ENCODE assay signal across 13 cellular contexts in the genomic region with DNA sequence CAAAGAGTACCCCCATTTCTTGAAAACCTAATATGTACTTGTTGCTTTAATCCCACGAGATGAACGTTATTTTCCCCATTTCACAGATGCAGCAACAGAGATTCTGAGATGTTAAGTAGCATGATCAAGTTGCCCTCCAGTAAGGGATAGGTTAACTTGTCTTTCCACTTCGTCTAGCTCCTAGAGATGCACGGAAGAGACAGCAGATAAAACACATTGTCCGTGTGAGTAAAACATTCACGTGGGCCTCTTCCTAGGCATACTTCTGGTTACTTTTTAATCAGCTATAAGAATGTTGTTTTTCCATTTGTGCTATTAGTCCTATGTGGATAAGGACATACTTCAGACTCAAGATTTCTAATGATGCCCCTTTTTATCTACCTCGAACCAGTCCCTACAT. TPM values are rescaled to one million over a fixed set of nuclear protein-coding genes. Genes with fewer than 3 reads are reported as not detected.
A peak's percentile ranks its signal among the peaks of the same experiment; 100 is the strongest.
DNase-seq lines count a peak whose midpoint lies in the region; ATAC-seq, FAIRE-seq and TF ChIP-seq lines count a peak whose summit lies in the region.
"Had no signal": no experiment of that assay in that cellular context is flagged by ENCODE, and none has a peak within 500 bp of the region (broad histone marks: within the 10 kb centered on the region; RNA-seq: fewer than 3 reads in every experiment).

No MANE protein-coding gene starts in this region.

- no peaks in the 10 kb centered on the region for H3K9me3 ChIP-seq in Caco-2

- DNase-seq in Caco-2, result peak; percentile 37 to 51
- no peak for DNase-seq in WTC11 (ENCODE audit: low spot score)
- DNase-seq in left kidney (ENCODE audit: low read depth, low spot score), result peak; percentile 57
- no peak for DNase-seq in GM19239 (ENCODE audit: insufficient read length, low spot score)
- DNase-seq in NCI-H1436 treated with DMSO at 0.1 percent for 48 hours (lab: John Stamatoyannopoulos, UW), result no peak
- DNase-seq in DMS79 (lab: John Stamatoyannopoulos, UW), result no peak
- DNase-seq in activated CD4-positive, alpha-beta T cell treated with anti-CD3 and anti-CD28 coated beads, Interleukin-2, amount 10 ng/mL, durations not matched to agents 24 days and 14 days, result no peak
- DNase-seq: activated naive CD8-positive, alpha-beta T cell treated with anti-CD3 and anti-CD28 coated beads, Interleukin-2, amount 10 ng/mL, durations not matched to agents 7 days and 5 days; NCI-H1105; OCI-M1 had no signal

- H3K27ac Mint-ChIP-seq in Caco-2 (ENCODE audit: unreplicated experiment) (peak overlapping the region; percentile 96), WTC11 (peak overlapping the region; percentile 100)
- no peak overlapping the region for H3K27ac Mint-ChIP-seq in activated CD4-positive, alpha-beta T cell treated with anti-CD3 and anti-CD28 coated beads, Interleukin-2, amount 10 ng/mL, durations not matched to agents 24 days and 14 days
- H3K27ac Mint-ChIP-seq: activated naive CD8-positive, alpha-beta T cell treated with anti-CD3 and anti-CD28 coated beads, Interleukin-2, amount 10 ng/mL, durations not matched to agents 7 days and 5 days had no signal

- intact Hi-C loops in Caco-2 (cut with micrococcal nuclease; ENCODE audit: unreplicated experiment), result loop anchor here (2.0 kb wide), 2 partner anchors 46 to 158 kb away; no protein-coding TSS in a partner anchor
- intact Hi-C loops in activated CD4-positive, alpha-beta T cell treated with anti-CD3 and anti-CD28 coated beads, Interleukin-2, amount 10 ng/mL, durations not matched to agents 24 days and 14 days (cut with micrococcal nuclease), result no loop called here

- no peaks in the 10 kb centered on the region for H3K27me3 Mint-ChIP-seq in Caco-2 (ENCODE audit: insufficient read depth, unreplicated experiment)
- H3K27me3 Mint-ChIP-seq in WTC11 (ENCODE audit: low read depth), result no peaks in the 10 kb centered on the region
- peaks cover 31% of the 10 kb centered on the region for H3K27me3 Mint-ChIP-seq in activated CD4-positive, alpha-beta T cell treated with anti-CD3 and anti-CD28 coated beads, Interleukin-2, amount 10 ng/mL, durations not matched to agents 24 days and 14 days

- H3K9me3 Mint-ChIP-seq in Caco-2 (ENCODE audit: unreplicated experiment), result no peaks in the 10 kb centered on the region
- H3K9me3 Mint-ChIP-seq in WTC11, result no peaks in the 10 kb centered on the region
- no peaks in the 10 kb centered on the region for H3K9me3 Mint-ChIP-seq in activated CD4-positive, alpha-beta T cell treated with anti-CD3 and anti-CD28 coated beads, Interleukin-2, amount 10 ng/mL, durations not matched to agents 24 days and 14 days
- H3K9me3 Mint-ChIP-seq: activated naive CD8-positive, alpha-beta T cell treated with anti-CD3 and anti-CD28 coated beads, Interleukin-2, amount 10 ng/mL, durations not matched to agents 7 days and 5 days had no signal

- H3K9ac ChIP-seq in rectal smooth muscle tissue (ENCODE audit: low read length), result no peak overlapping the region

- no peaks in the 10 kb centered on the region for H3K27me3 ChIP-seq in Caco-2 (replicated peaks; ENCODE audit: control insufficient read depth, insufficient read depth, low read length)
- no peaks in the 10 kb centered on the region for H3K27me3 ChIP-seq in rectal smooth muscle tissue (ENCODE audit: control insufficient read depth, insufficient read depth, low read length)

- TF ChIP-seq CTCF in Caco-2 (IDR thresholded peaks at IDR 0.05; ENCODE audit: insufficient read depth in 1 of 2, low read depth in 1 of 2, low read length in 1 of 2, severe bottlenecking in 1 of 2, unreplicated experiment in 1 of 2) (no peak), WTC11 (IDR thresholded peaks at IDR 0.05) (no peak)

- H3K4me1 Mint-ChIP-seq in Caco-2 (ENCODE audit: low read depth, unreplicated experiment), result peaks cover 40% of the 10 kb centered on the region
- H3K4me1 Mint-ChIP-seq in WTC11, result peaks cover 46% of the 10 kb centered on the region
- H3K4me1 Mint-ChIP-seq in activated CD4-positive, alpha-beta T cell treated with anti-CD3 and anti-CD28 coated beads, Interleukin-2, amount 10 ng/mL, durations not matched to agents 24 days and 14 days, result peaks cover 3% of the 10 kb centered on the region

- peak overlapping the region; percentile 94 for H3K4me3 Mint-ChIP-seq in Caco-2 (ENCODE audit: unreplicated experiment)
- H3K4me3 Mint-ChIP-seq in WTC11, result peak overlapping the region; percentile 98
- no peak overlapping the region for H3K4me3 Mint-ChIP-seq in activated CD4-positive, alpha-beta T cell treated with anti-CD3 and anti-CD28 coated beads, Interleukin-2, amount 10 ng/mL, durations not matched to agents 24 days and 14 days

- no peak for ATAC-seq in WTC11
- ATAC-seq: activated CD4-positive, CD25-positive, alpha-beta regulatory T cell treated with anti-CD3 and anti-CD28 coated beads, Interleukin-2, amount 50 U/mL, for 24 hours had no signal

- BruUV-seq in Caco-2 (replicated peaks; lab: Mats Ljungman, UMichigan), result no TSS peak

- H3K36me3 Mint-ChIP-seq in Caco-2 (ENCODE audit: insufficient read depth, unreplicated experiment) (peaks cover 22% of the 10 kb centered on the region), WTC11 (no peaks in the 10 kb centered on the region)
- H3K36me3 Mint-ChIP-seq in activated CD4-positive, alpha-beta T cell treated with anti-CD3 and anti-CD28 coated beads, Interleukin-2, amount 10 ng/mL, durations not matched to agents 24 days and 14 days (ENCODE audit: low read depth), result no peaks in the 10 kb centered on the region

- H3K4me1 ChIP-seq in Caco-2, result peaks cover 47% of the 10 kb centered on the region
- H3K4me1 ChIP-seq in rectal smooth muscle tissue (ENCODE audit: control insufficient read depth, insufficient read depth, low read length), result peaks cover 3% of the 10 kb centered on the region

- H3K4me3 ChIP-seq in Caco-2 (ENCODE audit: low read depth, low read length), result peak overlapping the region; percentile 72
- H3K4me3 ChIP-seq in rectal smooth muscle tissue (ENCODE audit: low read length), result no peak overlapping the region

- H3K36me3 ChIP-seq in Caco-2 (ENCODE audit: control insufficient read depth, insufficient read depth, low read length), result no peaks in the 10 kb centered on the region
- H3K36me3 ChIP-seq in rectal smooth muscle tissue (ENCODE audit: control insufficient read depth, insufficient read depth, low read length), result no peaks in the 10 kb centered on the region

- POLR2A ChIA-PET in Caco-2 (lab: Charles Lee), result interaction anchor here (0.5 to 1.1 kb wide), 4 partner anchors 66 to 682 kb away, joined by 3 to 4 read pairs (median 4); no protein-coding TSS in a partner anchor
- POLR2A ChIA-PET in WTC11 (lab: Charles Lee), result no interaction called here

- peak overlapping the region; percentile 80 for H3K27ac ChIP-seq in rectal smooth muscle tissue (ENCODE audit: low read depth, low read length)

- FAIRE-seq in GM19239 (lab: Jason Lieb, UNC), result no peak
- FAIRE-seq: colon had no signal

- CTCF ChIA-PET in Caco-2 (lab: Charles Lee), result interaction anchor here (0.8 kb wide), 1 partner anchor 13 kb away, joined by 3 read pairs; no protein-coding TSS in a partner anchor
- CTCF ChIA-PET in WTC11 (lab: Charles Lee), result no interaction called here

TF ChIP-seq in WTC11, 78 proteins besides CTCF, POLR2A, EP300 and RAD21:
- TF ChIP-seq, protein P1, sequence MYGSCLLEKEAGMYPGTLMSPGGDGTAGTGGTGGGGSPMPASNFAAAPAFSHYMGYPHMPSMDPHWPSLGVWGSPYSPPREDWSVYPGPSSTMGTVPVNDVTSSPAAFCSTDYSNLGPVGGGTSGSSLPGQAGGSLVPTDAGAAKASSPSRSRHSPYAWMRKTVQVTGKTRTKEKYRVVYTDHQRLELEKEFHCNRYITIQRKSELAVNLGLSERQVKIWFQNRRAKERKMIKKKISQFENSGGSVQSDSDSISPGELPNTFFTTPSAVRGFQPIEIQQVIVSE (CRISPR knock-in tag; IDR thresholded peaks at IDR 0.05; ENCODE audit: borderline replicate concordance), result no peak
- TF ChIP-seq, protein P2, sequence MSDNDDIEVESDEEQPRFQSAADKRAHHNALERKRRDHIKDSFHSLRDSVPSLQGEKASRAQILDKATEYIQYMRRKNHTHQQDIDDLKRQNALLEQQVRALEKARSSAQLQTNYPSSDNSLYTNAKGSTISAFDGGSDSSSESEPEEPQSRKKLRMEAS (CRISPR knock-in tag; IDR thresholded peaks at IDR 0.05), result no peak
- no peak for TF ChIP-seq NR2C2 (CRISPR knock-in tag; IDR thresholded peaks at IDR 0.05)

RNA-seq across cellular contexts. Expression of a gene that starts 1.2 kb away (rescaled TPM):
- 92.2 and 118 TPM in 2 replicates for total RNA-seq in Caco-2 (2022)
- 10.5 to 14.8 TPM (median 10.7 TPM) in 3 replicates for total RNA-seq in WTC11 (2021)
- total RNA-seq in activated CD4-positive, alpha-beta T cell treated with anti-CD3 and anti-CD28 coated beads, Interleukin-2, amount 10 ng/mL, durations not matched to agents 24 days and 14 days, result not detected in 2 replicates
- total RNA-seq: activated naive CD8-positive, alpha-beta T cell treated with anti-CD3 and anti-CD28 coated beads, Interleukin-2, amount 10 ng/mL, durations not matched to agents 7 days and 5 days had no signal

Comparison
In these comparisons a context has a peak if more than half of its experiments do, and no peak if none do; other contexts are left out.
1. DNase-seq: peak in Caco-2 (2 of 2) and left kidney (single experiment); none in WTC11 (single experiment), GM19239 (single experiment), NCI-H1436 treated with DMSO at 0.1 percent for 48 hours (single experiment), DMS79 (single experiment) and activated CD4-positive, alpha-beta T cell treated with anti-CD3 and anti-CD28 coated beads, Interleukin-2, amount 10 ng/mL, durations not matched to agents 24 days and 14 days (single experiment).
2. RNA of a gene that starts 1.2 kb away (total RNA-seq): 92.2 to 118 TPM in Caco-2 and 10.5 to 14.8 TPM in WTC11; not detected in activated CD4-positive, alpha-beta T cell treated with anti-CD3 and anti-CD28 coated beads, Interleukin-2, amount 10 ng/mL, durations not matched to agents 24 days and 14 days; every median in the first group is over 10 times any median in the second.